ENCODE assay signal across 1 cellular context in the genomic region with DNA sequence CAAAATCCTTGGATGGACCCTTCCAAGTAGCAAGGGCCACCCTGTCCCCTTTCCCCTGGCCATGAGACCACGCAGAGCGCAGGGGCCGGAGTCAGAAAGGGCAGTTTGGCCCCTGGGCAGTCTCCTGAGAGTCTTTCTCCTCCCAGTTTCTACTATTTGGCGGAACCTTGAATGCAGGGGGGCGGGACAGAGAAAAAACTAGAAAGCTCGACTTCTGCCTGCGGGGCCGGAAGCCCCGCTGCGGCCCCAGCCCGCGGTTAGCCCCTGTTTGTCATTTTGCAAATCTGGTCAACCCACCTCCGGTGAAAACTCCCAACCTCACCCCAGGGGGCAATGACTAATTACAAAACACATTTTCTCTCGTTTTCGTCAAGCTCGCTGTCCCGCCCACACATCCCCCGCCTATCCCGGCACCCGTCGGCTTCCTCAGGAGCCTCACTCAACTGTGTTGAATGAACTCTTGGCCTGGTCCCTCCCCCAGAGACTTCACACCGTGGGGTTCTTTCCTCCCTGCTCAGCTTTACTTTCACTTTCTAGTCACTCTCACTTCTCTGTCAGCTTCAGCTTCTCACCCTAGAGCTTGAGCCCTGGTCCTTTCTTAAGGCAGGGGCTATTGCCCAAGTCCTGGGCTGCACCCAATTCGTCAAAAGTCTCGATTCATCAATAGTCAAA.
TF ChIP-seq lines count a peak whose summit lies in the region.

No MANE protein-coding gene starts in this region.

TF ChIP-seq in WTC11, 78 proteins besides CTCF, POLR2A, EP300 and RAD21 (continued from another document):
- TF ChIP-seq CREM (CRISPR knock-in tag; IDR thresholded peaks at IDR 0.05) (no peak), SP1 (CRISPR knock-in tag; conservative IDR thresholded peaks at IDR 0.05) (peak; percentile 44; the same call in 1 of the 2 replicates), NFYB (CRISPR knock-in tag; conservative IDR thresholded peaks at IDR 0.05; ENCODE audit: low read depth) (no peak), ZBTB21 (CRISPR knock-in tag; IDR thresholded peaks at IDR 0.05; ENCODE audit: borderline replicate concordance) (peak; percentile 68; the same call in 1 of the 2 replicates), GRHL2 (CRISPR knock-in tag; IDR thresholded peaks at IDR 0.05; ENCODE audit: insufficient replicate concordance, severe bottlenecking) (no peak), ZNF423 (CRISPR knock-in tag; IDR thresholded peaks at IDR 0.05) (peak; percentile 92)
- TF ChIP-seq, protein P1, sequence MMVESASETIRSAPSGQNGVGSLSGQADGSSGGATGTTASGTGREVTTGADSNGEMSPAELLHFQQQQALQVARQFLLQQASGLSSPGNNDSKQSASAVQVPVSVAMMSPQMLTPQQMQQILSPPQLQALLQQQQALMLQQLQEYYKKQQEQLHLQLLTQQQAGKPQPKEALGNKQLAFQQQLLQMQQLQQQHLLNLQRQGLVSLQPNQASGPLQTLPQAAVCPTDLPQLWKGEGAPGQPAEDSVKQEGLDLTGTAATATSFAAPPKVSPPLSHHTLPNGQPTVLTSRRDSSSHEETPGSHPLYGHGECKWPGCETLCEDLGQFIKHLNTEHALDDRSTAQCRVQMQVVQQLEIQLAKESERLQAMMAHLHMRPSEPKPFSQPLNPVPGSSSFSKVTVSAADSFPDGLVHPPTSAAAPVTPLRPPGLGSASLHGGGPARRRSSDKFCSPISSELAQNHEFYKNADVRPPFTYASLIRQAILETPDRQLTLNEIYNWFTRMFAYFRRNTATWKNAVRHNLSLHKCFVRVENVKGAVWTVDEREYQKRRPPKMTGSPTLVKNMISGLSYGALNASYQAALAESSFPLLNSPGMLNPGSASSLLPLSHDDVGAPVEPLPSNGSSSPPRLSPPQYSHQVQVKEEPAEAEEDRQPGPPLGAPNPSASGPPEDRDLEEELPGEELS (CRISPR knock-in tag; IDR thresholded peaks at IDR 0.05) = peak; percentile 38; the same call in 1 of the 2 replicates
- TF ChIP-seq, protein P2, sequence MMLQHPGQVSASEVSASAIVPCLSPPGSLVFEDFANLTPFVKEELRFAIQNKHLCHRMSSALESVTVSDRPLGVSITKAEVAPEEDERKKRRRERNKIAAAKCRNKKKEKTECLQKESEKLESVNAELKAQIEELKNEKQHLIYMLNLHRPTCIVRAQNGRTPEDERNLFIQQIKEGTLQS (CRISPR knock-in tag; conservative IDR thresholded peaks at IDR 0.05) = no peak
- TF ChIP-seq, protein P3, sequence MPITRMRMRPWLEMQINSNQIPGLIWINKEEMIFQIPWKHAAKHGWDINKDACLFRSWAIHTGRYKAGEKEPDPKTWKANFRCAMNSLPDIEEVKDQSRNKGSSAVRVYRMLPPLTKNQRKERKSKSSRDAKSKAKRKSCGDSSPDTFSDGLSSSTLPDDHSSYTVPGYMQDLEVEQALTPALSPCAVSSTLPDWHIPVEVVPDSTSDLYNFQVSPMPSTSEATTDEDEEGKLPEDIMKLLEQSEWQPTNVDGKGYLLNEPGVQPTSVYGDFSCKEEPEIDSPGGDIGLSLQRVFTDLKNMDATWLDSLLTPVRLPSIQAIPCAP (CRISPR knock-in tag; IDR thresholded peaks at IDR 0.05) = peak; percentile 94; the same call in 1 of the 2 replicates
TF ChIP-seq in WTC11: peak in this region for 11.
